In genomic region chr6:76694779-76695178, GRCh38 we compare ENCODE assay signal across 1 cellular context.
TF ChIP-seq lines count a peak whose summit lies in the region.

No MANE protein-coding gene starts in this region.

TF ChIP-seq in GM23338, 12 proteins besides CTCF, POLR2A, EP300 and RAD21 (continued from another document):
- TF ChIP-seq REST (IDR thresholded peaks at IDR 0.05; ENCODE audit: unreplicated experiment) (no peak), CREB1 (CRISPR knock-in tag; IDR thresholded peaks at IDR 0.05; ENCODE audit: low read depth) (no peak)
